In genomic region chr12:4274960-4275868, GRCh38 we compare ENCODE assay signal across 8 cellular contexts. TPM values are rescaled to one million over a fixed set of nuclear protein-coding genes. Genes with fewer than 3 reads are reported as not detected.
DNase-seq lines count a peak whose midpoint lies in the region; ATAC-seq and TF ChIP-seq lines count a peak whose summit lies in the region.

No MANE protein-coding gene starts in this region.

- no peak for TF ChIP-seq POLR2A in transverse colon (IDR thresholded peaks at IDR 0.05)

- no peak for TF ChIP-seq RAD21 in liver (IDR thresholded peaks at IDR 0.05)

- peak; percentile 75 for DNase-seq in activated CD8-positive, alpha-beta memory T cell treated with anti-CD3 and anti-CD28 coated beads for 24 hours
- DNase-seq in activated CD8-positive, alpha-beta memory T cell treated with anti-CD3 and anti-CD28 coated beads, Interleukin-2, amount 50 U/mL, for 4 hours, result no peak
- DNase-seq in astrocyte of the spinal cord (ENCODE audit: low read depth, low spot score) (peak; percentile 42), transverse colon (no peak), HK-2 (ENCODE audit: unreplicated experiment) (no peak), BE2C (no peak)

- H3K4me1 ChIP-seq in liver (ENCODE audit: control insufficient read depth in 4 of 4, insufficient read depth in 4 of 4, low read length in 3 of 4) (peaks cover 26 to 56% (median 37%) of the 10 kb centered on the region in 4 donors), transverse colon (peaks cover 24 to 75% (median 70%) of the 10 kb centered on the region in 4 donors), BE2C (no peaks in the 10 kb centered on the region)

- no peaks in the 10 kb centered on the region for H3K9me3 ChIP-seq in liver (ENCODE audit: control insufficient read depth in 4 of 4, low read length in 3 of 4)
- no peaks in the 10 kb centered on the region for H3K9me3 ChIP-seq in transverse colon
- no peaks in the 10 kb centered on the region for H3K9me3 ChIP-seq in BE2C

- WGBS in liver, result 3% methylated on average over 46 of the region's 46 CpGs
- 0 to 1% methylated on average over 12 to 46 of the region's 46 CpGs for WGBS in transverse colon (ENCODE audit: low coverage in 1 of 2), 2 donors

- H3K4me3 ChIP-seq in astrocyte of the spinal cord (ENCODE audit: low read depth, low read length) (peak overlapping the region; percentile 47), liver (ENCODE audit: low read depth in 1 of 3, low read length in 3 of 3) (peak overlapping the region in 2 of 3 donors; percentile 44 to 45), transverse colon (peak overlapping the region; percentile 61 to 83 (median 76)), BE2C (ENCODE audit: low read depth, low read length) (no peak overlapping the region)

- no peak overlapping the region for H3K9ac ChIP-seq in liver (ENCODE audit: low read depth in 1 of 2, low read length in 2 of 2)

- H3K36me3 ChIP-seq in liver (ENCODE audit: control insufficient read depth in 4 of 4, insufficient read depth in 3 of 4, low read depth in 1 of 4, low read length in 3 of 4) (no peaks in the 10 kb centered on the region), transverse colon (no peaks in the 10 kb centered on the region), BE2C (no peaks in the 10 kb centered on the region)

- ATAC-seq in HG02870 (IDR thresholded peaks at IDR 0.05; ENCODE audit: unreplicated experiment), result no peak

- intact Hi-C loops in transverse colon (cut with DNase I; ENCODE audit: low total_unique reads), result loop anchor here (5.0 to 10.0 kb wide), 2 partner anchors 243 to 280 kb away; no protein-coding TSS in a partner anchor

- H3K27ac ChIP-seq in liver (ENCODE audit: low read depth in 1 of 2, low read length in 2 of 2), result peak overlapping the region in 1 of 2 donors; percentile 6
- H3K27ac ChIP-seq in transverse colon, result peak overlapping the region; percentile 92 to 97 (median 95)

- in situ Hi-C loops in astrocyte of the spinal cord (cut with HindIII; ENCODE audit: low sequenced_read_pairs) (no loop called here), transverse colon (cut with MboI; ENCODE audit: low pct_ligation_motif_present in 1 of 4, low pct_unique_long_range_greater_than_20kb in 1 of 4, low sequenced_read_pairs in 3 of 4) (loop anchor here (5.0 to 25.0 kb wide), 8 partner anchors 160 to 400 kb away; partner anchors contain the start of gene PARP11 (in 1 of the 4))

- TF ChIP-seq EP300 in transverse colon (IDR thresholded peaks at IDR 0.05; ENCODE audit: low read depth), result no peak

- TF ChIP-seq CTCF in astrocyte of the spinal cord (IDR thresholded peaks at IDR 0.05; ENCODE audit: low read depth, low read length), result no peak
- TF ChIP-seq CTCF in liver (IDR thresholded peaks at IDR 0.05; ENCODE audit: low read depth, low read length, missing input control), result no peak
- no peak for TF ChIP-seq CTCF in transverse colon (IDR thresholded peaks at IDR 0.05)
- TF ChIP-seq CTCF in BE2C (IDR thresholded peaks at IDR 0.05; ENCODE audit: low read depth, low read length), result no peak

- H3K27me3 ChIP-seq in liver (ENCODE audit: control insufficient read depth in 4 of 4, insufficient read depth in 4 of 4, low read length in 3 of 4) (peaks cover 2 to 8% (median 4%) of the 10 kb centered on the region in 4 donors), transverse colon (no peaks in the 10 kb centered on the region), BE2C (peaks cover 77% of the 10 kb centered on the region)

TF ChIP-seq in liver, 16 proteins besides CTCF, POLR2A, EP300 and RAD21:
- TF ChIP-seq, protein P1, sequence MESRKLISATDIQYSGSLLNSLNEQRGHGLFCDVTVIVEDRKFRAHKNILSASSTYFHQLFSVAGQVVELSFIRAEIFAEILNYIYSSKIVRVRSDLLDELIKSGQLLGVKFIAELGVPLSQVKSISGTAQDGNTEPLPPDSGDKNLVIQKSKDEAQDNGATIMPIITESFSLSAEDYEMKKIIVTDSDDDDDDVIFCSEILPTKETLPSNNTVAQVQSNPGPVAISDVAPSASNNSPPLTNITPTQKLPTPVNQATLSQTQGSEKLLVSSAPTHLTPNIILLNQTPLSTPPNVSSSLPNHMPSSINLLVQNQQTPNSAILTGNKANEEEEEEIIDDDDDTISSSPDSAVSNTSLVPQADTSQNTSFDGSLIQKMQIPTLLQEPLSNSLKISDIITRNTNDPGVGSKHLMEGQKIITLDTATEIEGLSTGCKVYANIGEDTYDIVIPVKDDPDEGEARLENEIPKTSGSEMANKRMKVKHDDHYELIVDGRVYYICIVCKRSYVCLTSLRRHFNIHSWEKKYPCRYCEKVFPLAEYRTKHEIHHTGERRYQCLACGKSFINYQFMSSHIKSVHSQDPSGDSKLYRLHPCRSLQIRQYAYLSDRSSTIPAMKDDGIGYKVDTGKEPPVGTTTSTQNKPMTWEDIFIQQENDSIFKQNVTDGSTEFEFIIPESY (IDR thresholded peaks at IDR 0.05), result no peak
- TF ChIP-seq FOXA2 (IDR thresholded peaks at IDR 0.05), result no peak
- TF ChIP-seq MAX (IDR thresholded peaks at IDR 0.05), result no peak
- no peak for TF ChIP-seq JUND (IDR thresholded peaks at IDR 0.05)
- no peak for TF ChIP-seq EGR1 (IDR thresholded peaks at IDR 0.05; ENCODE audit: low read depth in 2 of 2)
- TF ChIP-seq GABPA (IDR thresholded peaks at IDR 0.05 in 1 of 2, conservative IDR thresholded peaks at IDR 0.05 in 1 of 2), result no peak
- no peak for TF ChIP-seq NR2F2 (IDR thresholded peaks at IDR 0.05)
- TF ChIP-seq, protein P2, sequence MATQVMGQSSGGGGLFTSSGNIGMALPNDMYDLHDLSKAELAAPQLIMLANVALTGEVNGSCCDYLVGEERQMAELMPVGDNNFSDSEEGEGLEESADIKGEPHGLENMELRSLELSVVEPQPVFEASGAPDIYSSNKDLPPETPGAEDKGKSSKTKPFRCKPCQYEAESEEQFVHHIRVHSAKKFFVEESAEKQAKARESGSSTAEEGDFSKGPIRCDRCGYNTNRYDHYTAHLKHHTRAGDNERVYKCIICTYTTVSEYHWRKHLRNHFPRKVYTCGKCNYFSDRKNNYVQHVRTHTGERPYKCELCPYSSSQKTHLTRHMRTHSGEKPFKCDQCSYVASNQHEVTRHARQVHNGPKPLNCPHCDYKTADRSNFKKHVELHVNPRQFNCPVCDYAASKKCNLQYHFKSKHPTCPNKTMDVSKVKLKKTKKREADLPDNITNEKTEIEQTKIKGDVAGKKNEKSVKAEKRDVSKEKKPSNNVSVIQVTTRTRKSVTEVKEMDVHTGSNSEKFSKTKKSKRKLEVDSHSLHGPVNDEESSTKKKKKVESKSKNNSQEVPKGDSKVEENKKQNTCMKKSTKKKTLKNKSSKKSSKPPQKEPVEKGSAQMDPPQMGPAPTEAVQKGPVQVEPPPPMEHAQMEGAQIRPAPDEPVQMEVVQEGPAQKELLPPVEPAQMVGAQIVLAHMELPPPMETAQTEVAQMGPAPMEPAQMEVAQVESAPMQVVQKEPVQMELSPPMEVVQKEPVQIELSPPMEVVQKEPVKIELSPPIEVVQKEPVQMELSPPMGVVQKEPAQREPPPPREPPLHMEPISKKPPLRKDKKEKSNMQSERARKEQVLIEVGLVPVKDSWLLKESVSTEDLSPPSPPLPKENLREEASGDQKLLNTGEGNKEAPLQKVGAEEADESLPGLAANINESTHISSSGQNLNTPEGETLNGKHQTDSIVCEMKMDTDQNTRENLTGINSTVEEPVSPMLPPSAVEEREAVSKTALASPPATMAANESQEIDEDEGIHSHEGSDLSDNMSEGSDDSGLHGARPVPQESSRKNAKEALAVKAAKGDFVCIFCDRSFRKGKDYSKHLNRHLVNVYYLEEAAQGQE (IDR thresholded peaks at IDR 0.05), result no peak
- TF ChIP-seq YY1 (IDR thresholded peaks at IDR 0.05), result no peak
TF ChIP-seq in liver: peak in this region for 0.

RNA-seq across cellular contexts. Expression of gene CCND2, which starts 1.7 kb away (rescaled TPM):
- total RNA-seq in liver (10 to 100 TPM in 1 of 2 donors, 1 to 10 TPM in 1; 2.6 to 16.5 TPM), transverse colon (100 to 1,000 TPM in 1 of 4 donors, 10 to 100 TPM in 3; 32.9 to 132 (median 58.8) TPM)
- 1 to 10 TPM in 1 of 2 donors, under 1 TPM in 1; 0.50 to 3.3 TPM for polyA plus RNA-seq in liver
- not detected for polyA plus RNA-seq in BE2C (2012; ENCODE audit: insufficient read depth, insufficient read length, low read depth)

RNA-seq across cellular contexts. Expression of gene TIGAR, which starts 45.8 kb away (rescaled TPM):
- total RNA-seq in liver (1 to 10 TPM; 1.1 to 3.3 TPM), transverse colon (10 to 100 TPM in 1 of 4 donors, 1 to 10 TPM in 3; 2.6 to 26.6 (median 4.4) TPM)
- 1 to 10 TPM in 1 of 2 donors, under 1 TPM in 1; 0.56 to 3.0 TPM for polyA plus RNA-seq in liver
- polyA plus RNA-seq in BE2C (2012; ENCODE audit: insufficient read depth, insufficient read length, low read depth), result 9.6 TPM

Comparison
In these comparisons a context has a peak if more than half of its experiments do, and no peak if none do; other contexts are left out.
1. DNase-seq: peak in activated CD8-positive, alpha-beta memory T cell treated with anti-CD3 and anti-CD28 coated beads for 24 hours (single experiment) and astrocyte of the spinal cord (single experiment); none in activated CD8-positive, alpha-beta memory T cell treated with anti-CD3 and anti-CD28 coated beads, Interleukin-2, amount 50 U/mL, for 4 hours (single experiment), transverse colon (single experiment), HK-2 (single experiment) and BE2C (single experiment).